In genomic region chr6:106125925-106126435, GRCh38 we compare ENCODE assay signal across 8 cellular contexts. TPM values are rescaled to one million over a fixed set of nuclear protein-coding genes. Genes with fewer than 3 reads are reported as not detected.
DNase-seq lines count a peak whose midpoint lies in the region; ATAC-seq, FAIRE-seq and TF ChIP-seq lines count a peak whose summit lies in the region.

No MANE protein-coding gene starts in this region.

- H3K79me2 ChIP-seq in HepG2 (ENCODE audit: insufficient read depth, low read length), result no peaks in the 10 kb centered on the region

- no peak overlapping the region for H3K9ac ChIP-seq in HepG2 (ENCODE audit: insufficient read depth, low read depth, low read length)

- TF ChIP-seq CTCF in HepG2 (CRISPR knock-in tag; IDR thresholded peaks at IDR 0.05), result no peak
- no peak for TF ChIP-seq CTCF in tibial nerve (IDR thresholded peaks at IDR 0.05)

- H3K9me3 ChIP-seq in HepG2 (ENCODE audit: low read length) (no peaks in the 10 kb centered on the region), MG63 (no peaks in the 10 kb centered on the region), tibial nerve (no peaks in the 10 kb centered on the region)

- BruUV-seq in HepG2 (replicated peaks; lab: Mats Ljungman, UMichigan), result no TSS peak

- no peak overlapping the region for H3K27ac ChIP-seq in HepG2 (ENCODE audit: extremely low read length, insufficient read depth, low read length)
- H3K27ac ChIP-seq in tibial nerve, result no peak overlapping the region

- WGBS in HepG2 (ENCODE audit: low lambda C conversion rate), result 33% methylated on average over 11 of the region's 11 CpGs
- WGBS in tibial nerve, 2 donors, result 85 to 87% methylated on average over 11 of the region's 11 CpGs

- no peak overlapping the region for H2AFZ ChIP-seq in HepG2 (ENCODE audit: low read length)

- H3K36me3 ChIP-seq in HepG2 (replicated peaks in 1 of 2; ENCODE audit: control insufficient read depth in 1 of 2, insufficient read depth in 2 of 2, low read length in 2 of 2), result no peaks in the 10 kb centered on the region
- no peaks in the 10 kb centered on the region for H3K36me3 ChIP-seq in MG63
- no peaks in the 10 kb centered on the region for H3K36me3 ChIP-seq in tibial nerve

- ATAC-seq in GM18508 (IDR thresholded peaks at IDR 0.05; ENCODE audit: insufficient read depth, unreplicated experiment) (peak; percentile 47), HG02642 (IDR thresholded peaks at IDR 0.05; ENCODE audit: poor library complexity, unreplicated experiment) (peak; percentile 73), HepG2 (0 out of 3 replicates have a peak, but pooled peaks have one; percentile 23)

- CTCF ChIA-PET in HepG2 (lab: Yijun Ruan, JAX; ENCODE audit: low intra/inter-chr PET ratio, low total read pairs), result no interaction called here

- peaks cover 0 to 10% of the 10 kb centered on the region in 2 experiments; a peak in 2 of 5 replicates for H3K27me3 ChIP-seq in HepG2 (ENCODE audit: control insufficient read depth in 1 of 2, insufficient read depth in 2 of 2, low read length in 2 of 2)
- H3K27me3 ChIP-seq in MG63, result no peaks in the 10 kb centered on the region
- H3K27me3 ChIP-seq in tibial nerve, result no peaks in the 10 kb centered on the region

- in situ Hi-C loops in HepG2 (cut with HindIII; ENCODE audit: extremely low pct_ligation_motif_present, low pct_unique_long_range_greater_than_20kb), result no loop called here

- H3K4me3 ChIP-seq in HepG2 (replicated peaks in 1 of 3; ENCODE audit: insufficient read depth in 1 of 3, low read depth in 2 of 3, low read length in 3 of 3) (no peak overlapping the region), MG63 (no peak overlapping the region), tibial nerve (no peak overlapping the region)

- DNase-seq in RPMI7951 (ENCODE audit: low read depth) (peak; percentile 37), HepG2 (ENCODE audit: low spot score) (no peak), SKM-1 treated with dmso at 0.1 percent for 144 hours (lab: John Stamatoyannopoulos, UW; ENCODE audit: unreplicated experiment) (no peak), MG63 (no peak), tibial nerve (ENCODE audit: low spot score in 2 of 2) (no peak), NCI-H226 (no peak)

- TF ChIP-seq POLR2A in HepG2 (IDR thresholded peaks at IDR 0.05; ENCODE audit: insufficient read depth in 1 of 2, low read depth in 2 of 2, low read length in 2 of 2) (no peak), tibial nerve (IDR thresholded peaks at IDR 0.05) (no peak)

- H3K4me1 ChIP-seq in HepG2 (ENCODE audit: insufficient read depth, low read length), result 0 out of 2 replicates have a peak, but pooled peaks cover 8% of the 10 kb centered on the region
- H3K4me1 ChIP-seq in tibial nerve, result no peaks in the 10 kb centered on the region

- no peak for TF ChIP-seq RAD21 in HepG2 (CRISPR knock-in tag; IDR thresholded peaks at IDR 0.05)

- POLR2A ChIA-PET in HepG2 (lab: Yijun Ruan, JAX), result no interaction called here

- no peak for FAIRE-seq in HepG2 (lab: Jason Lieb, UNC)

- TF ChIP-seq EP300 in HepG2 (IDR thresholded peaks at IDR 0.05; ENCODE audit: low read depth in 2 of 2, low read length in 2 of 2) (no peak), HepG2 (CRISPR knock-in tag; IDR thresholded peaks at IDR 0.05; ENCODE audit: borderline replicate concordance) (no peak), tibial nerve (IDR thresholded peaks at IDR 0.05) (no peak)

- intact Hi-C loops in HepG2 (cut with micrococcal nuclease; ENCODE audit: unreplicated experiment), result no loop called here

- H4K20me1 ChIP-seq in HepG2 (ENCODE audit: insufficient read depth, low read length), result no peaks in the 10 kb centered on the region

- peak overlapping the region; percentile 57; the same call in 1 of the 2 replicates for H3K4me2 ChIP-seq in HepG2 (ENCODE audit: low read depth, low read length)

TF ChIP-seq in HepG2, 621 proteins besides CTCF, POLR2A, EP300 and RAD21:
- TF ChIP-seq NR3C1 (CRISPR knock-in tag; IDR thresholded peaks at IDR 0.05) (no peak), ZNF577 (CRISPR knock-in tag; IDR thresholded peaks at IDR 0.05; ENCODE audit: borderline replicate concordance, low read depth) (no peak), NCOA5 (CRISPR knock-in tag; IDR thresholded peaks at IDR 0.05) (no peak)
- TF ChIP-seq, protein P1, sequence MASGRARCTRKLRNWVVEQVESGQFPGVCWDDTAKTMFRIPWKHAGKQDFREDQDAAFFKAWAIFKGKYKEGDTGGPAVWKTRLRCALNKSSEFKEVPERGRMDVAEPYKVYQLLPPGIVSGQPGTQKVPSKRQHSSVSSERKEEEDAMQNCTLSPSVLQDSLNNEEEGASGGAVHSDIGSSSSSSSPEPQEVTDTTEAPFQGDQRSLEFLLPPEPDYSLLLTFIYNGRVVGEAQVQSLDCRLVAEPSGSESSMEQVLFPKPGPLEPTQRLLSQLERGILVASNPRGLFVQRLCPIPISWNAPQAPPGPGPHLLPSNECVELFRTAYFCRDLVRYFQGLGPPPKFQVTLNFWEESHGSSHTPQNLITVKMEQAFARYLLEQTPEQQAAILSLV (CRISPR knock-in tag; IDR thresholded peaks at IDR 0.05; ENCODE audit: borderline replicate concordance), result no peak
- TF ChIP-seq, protein P2, sequence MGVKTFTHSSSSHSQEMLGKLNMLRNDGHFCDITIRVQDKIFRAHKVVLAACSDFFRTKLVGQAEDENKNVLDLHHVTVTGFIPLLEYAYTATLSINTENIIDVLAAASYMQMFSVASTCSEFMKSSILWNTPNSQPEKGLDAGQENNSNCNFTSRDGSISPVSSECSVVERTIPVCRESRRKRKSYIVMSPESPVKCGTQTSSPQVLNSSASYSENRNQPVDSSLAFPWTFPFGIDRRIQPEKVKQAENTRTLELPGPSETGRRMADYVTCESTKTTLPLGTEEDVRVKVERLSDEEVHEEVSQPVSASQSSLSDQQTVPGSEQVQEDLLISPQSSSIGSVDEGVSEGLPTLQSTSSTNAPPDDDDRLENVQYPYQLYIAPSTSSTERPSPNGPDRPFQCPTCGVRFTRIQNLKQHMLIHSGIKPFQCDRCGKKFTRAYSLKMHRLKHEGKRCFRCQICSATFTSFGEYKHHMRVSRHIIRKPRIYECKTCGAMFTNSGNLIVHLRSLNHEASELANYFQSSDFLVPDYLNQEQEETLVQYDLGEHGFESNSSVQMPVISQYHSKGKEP (CRISPR knock-in tag; IDR thresholded peaks at IDR 0.05), result no peak

RNA-seq across cellular contexts. Expression of gene PRDM1, which starts 39.8 kb away (rescaled TPM):
- 4.7 TPM in 2 replicates for total RNA-seq in RPMI7951 (2014; rRNA removed; shearing (Covaris generic))
- not detected in 2 replicates for total RNA-seq in HepG2 (2016; rRNA removed; fragmentation: Illumina TruSeq; extraction: Trizol)
- not detected in 2 replicates for total RNA-seq in HepG2 (2016; cell fraction: cytosol; rRNA removed; fragmentation: Illumina TruSeq; extraction: Trizol; ENCODE audit: low read depth)
- total RNA-seq in HepG2 (2016; cell fraction: insoluble cytoplasmic fraction; rRNA removed; fragmentation: Illumina TruSeq; extraction: Trizol), result not detected in 2 replicates
- not detected in 2 replicates for total RNA-seq in HepG2 (2016; cell fraction: membrane; rRNA removed; fragmentation: Illumina TruSeq; extraction: Trizol)
- not detected in 2 replicates for total RNA-seq in HepG2 (2016; cell fraction: nucleus; rRNA removed; fragmentation: Illumina TruSeq; extraction: Trizol)
- 0.03 and 0.13 TPM in 2 replicates for polyA plus RNA-seq in HepG2 (2011; rRNA removed)
- not detected in 2 replicates for polyA plus RNA-seq in HepG2 (2011; cell fraction: cytosol; rRNA removed)
- not detected in 2 replicates for polyA plus RNA-seq in HepG2 (2011; cell fraction: nucleus; rRNA removed)
- polyA plus RNA-seq in HepG2 (2012), result 0.20 TPM in 1 of 2 replicates, not detected in the other
- not detected in 2 replicates for polyA plus RNA-seq in HepG2 (2016; cell fraction: cytosol; fragmentation: Illumina TruSeq; extraction: Trizol; ENCODE audit: low read depth)
- not detected in 2 replicates for polyA plus RNA-seq in HepG2 (2016; cell fraction: insoluble cytoplasmic fraction; fragmentation: Illumina TruSeq; extraction: Trizol; ENCODE audit: low read depth)
- not detected in 2 replicates for polyA plus RNA-seq in HepG2 (2016; cell fraction: membrane; fragmentation: Illumina TruSeq; extraction: Trizol; ENCODE audit: low read depth)
- not detected in 2 replicates for polyA plus RNA-seq in HepG2 (2016; cell fraction: nucleus; fragmentation: Illumina TruSeq; extraction: Trizol; ENCODE audit: insufficient read depth, low read depth)
- polyA minus RNA-seq in HepG2 (2011; rRNA and poly(A)+ RNA removed; ENCODE audit: low replicate concordance), result 4.0 TPM in 1 of 2 replicates, not detected in the other
- not detected in 2 replicates for polyA minus RNA-seq in HepG2 (2011; cell fraction: cytosol; rRNA and poly(A)+ RNA removed)
- polyA minus RNA-seq in HepG2 (2011; cell fraction: nucleus; rRNA and poly(A)+ RNA removed), result not detected in 2 replicates
- not detected in 2 replicates for total RNA-seq in MG63 (2014; rRNA removed; shearing (Covaris generic); ENCODE audit: low replicate concordance)
- total RNA-seq in tibial nerve, result 10 to 100 TPM in 1 of 4 donors, 1 to 10 TPM in 3; 2.1 to 17.3 (median 5.6) TPM

Comparison
In these comparisons a context has a peak if more than half of its experiments do, and no peak if none do; other contexts are left out.
1. ATAC-seq: peak in every context shown above with its lines; median percentile 73 in HG02642; 47 in GM18508; 23 in HepG2.